1 cellular context compared by ENCODE assay signal in the genomic region with DNA sequence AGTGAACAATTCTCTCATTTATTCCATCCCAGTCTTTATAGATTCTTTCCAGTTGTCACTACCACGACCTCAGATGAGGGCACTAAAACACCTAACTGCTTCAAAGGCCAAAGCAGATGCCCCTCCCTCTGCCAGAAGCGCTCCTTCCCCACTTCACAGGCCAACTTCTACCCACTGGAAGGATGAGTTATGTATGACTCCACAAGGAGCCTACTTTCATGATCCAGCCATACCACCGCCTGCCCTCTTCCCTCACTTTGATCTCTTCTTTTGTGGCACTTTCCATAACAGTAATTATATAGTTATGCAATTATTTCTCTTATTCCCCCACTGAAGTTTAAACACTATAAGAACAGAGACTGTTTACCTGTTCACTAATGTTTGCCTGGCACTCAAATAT.
TF ChIP-seq lines count a peak whose summit lies in the region.

No MANE protein-coding gene starts in this region.

TF ChIP-seq in HCT116, 20 proteins besides CTCF, POLR2A, EP300 and RAD21 (continued from another document):
- TF ChIP-seq TCF7L2 (IDR thresholded peaks at IDR 0.05; ENCODE audit: borderline replicate concordance, extremely low read depth, insufficient read depth, insufficient read length): peak; percentile 50
- no peak for TF ChIP-seq EZH2 (IDR thresholded peaks at IDR 0.05)
- TF ChIP-seq, protein P1, sequence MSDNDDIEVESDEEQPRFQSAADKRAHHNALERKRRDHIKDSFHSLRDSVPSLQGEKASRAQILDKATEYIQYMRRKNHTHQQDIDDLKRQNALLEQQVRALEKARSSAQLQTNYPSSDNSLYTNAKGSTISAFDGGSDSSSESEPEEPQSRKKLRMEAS (IDR thresholded peaks at IDR 0.05): no peak
